9 cellular contexts compared by ENCODE assay signal in genomic region chr1:61078611-61079010, GRCh38. TPM values are rescaled to one million over a fixed set of nuclear protein-coding genes. Genes with fewer than 3 reads are reported as not detected.
DNase-seq lines count a peak whose midpoint lies in the region; ATAC-seq and TF ChIP-seq lines count a peak whose summit lies in the region.
"Had no signal": no experiment of that assay in that cellular context is flagged by ENCODE, and none has a peak within 500 bp of the region (broad histone marks: within the 10 kb centered on the region; RNA-seq: fewer than 3 reads in every experiment).

No MANE protein-coding gene starts in this region.

- no peaks in the 10 kb centered on the region for H3K27me3 ChIP-seq in CD8-positive, alpha-beta memory T cell (ENCODE audit: insufficient read depth, low read length, poor library complexity, severe bottlenecking)
- no peaks in the 10 kb centered on the region for H3K27me3 ChIP-seq in parathyroid adenoma (ENCODE audit: control insufficient read depth, insufficient read depth, low read length)

- peaks cover 44 to 50% (median 49%) of the 10 kb centered on the region in 3 donors for H3K4me1 Mint-ChIP-seq in CD8-positive, alpha-beta memory T cell

- H3K79me2 ChIP-seq in parathyroid adenoma = no peaks in the 10 kb centered on the region

- peak overlapping the region; percentile 89 to 98 (median 93) for H3K4me3 Mint-ChIP-seq in CD8-positive, alpha-beta memory T cell

- H3K36me3 Mint-ChIP-seq in CD8-positive, alpha-beta memory T cell = peaks cover 0 to 11% (median 0%) of the 10 kb centered on the region in 3 donors

- POLR2A ChIA-PET in CD8-positive, alpha-beta memory T cell (lab: Charles Lee) = interaction anchor here (0.5 to 3.0 kb wide), 6 partner anchors 10 to 1206 kb away, joined by 3 to 29 read pairs (median 5); no protein-coding TSS in a partner anchor

- peak overlapping the region; percentile 82 for H3K4me2 ChIP-seq in parathyroid adenoma (ENCODE audit: low read length)

- H2AFZ ChIP-seq in parathyroid adenoma = peak overlapping the region; percentile 50

- CTCF ChIA-PET in CD8-positive, alpha-beta memory T cell (lab: Charles Lee) = interaction anchor here (0.9 to 4.2 kb wide), 9 partner anchors 10 to 130 kb away, joined by 3 to 53 read pairs (median 6); no protein-coding TSS in a partner anchor

- no peak overlapping the region for H3K9ac ChIP-seq in parathyroid adenoma

- no peaks in the 10 kb centered on the region for H3K9me3 Mint-ChIP-seq in CD8-positive, alpha-beta memory T cell

- no peak for TF ChIP-seq CTCF in epithelial cell of esophagus (IDR thresholded peaks at IDR 0.05; ENCODE audit: insufficient read depth, low read depth, low read length, missing control alignments)
- no peak for TF ChIP-seq CTCF in parathyroid adenoma (IDR thresholded peaks at IDR 0.05)

- peak overlapping the region; percentile 83 for H3K27ac ChIP-seq in CD8-positive, alpha-beta memory T cell (ENCODE audit: low read depth, low read length)
- peak overlapping the region; percentile 87 for H3K27ac ChIP-seq in parathyroid adenoma

- H3K4me3 ChIP-seq in CD8-positive, alpha-beta memory T cell (ENCODE audit: low read length) = peak overlapping the region; percentile 61
- H3K4me3 ChIP-seq in epithelial cell of esophagus (ENCODE audit: low read length) (peak overlapping the region; percentile 74), parathyroid adenoma (ENCODE audit: low read depth, low read length) (peak overlapping the region; percentile 79)
- H3K4me3 ChIP-seq: GM12878 had no signal

- H3K4me1 ChIP-seq in CD8-positive, alpha-beta memory T cell (ENCODE audit: insufficient read depth, low read length) = peaks cover 43% of the 10 kb centered on the region
- H3K4me1 ChIP-seq in parathyroid adenoma = peaks cover 26% of the 10 kb centered on the region

- no peaks in the 10 kb centered on the region for H3K9me3 ChIP-seq in CD8-positive, alpha-beta memory T cell (ENCODE audit: low read length)
- no peaks in the 10 kb centered on the region for H3K9me3 ChIP-seq in parathyroid adenoma (ENCODE audit: control insufficient read depth, low read length)

- ATAC-seq in GM18868 (IDR thresholded peaks at IDR 0.05; ENCODE audit: unreplicated experiment) (no peak), GM21825 (IDR thresholded peaks at IDR 0.05; ENCODE audit: unreplicated experiment) (no peak)

- no peaks in the 10 kb centered on the region for H3K36me3 ChIP-seq in CD8-positive, alpha-beta memory T cell (ENCODE audit: insufficient read depth, low read length)
- no peaks in the 10 kb centered on the region for H3K36me3 ChIP-seq in parathyroid adenoma (ENCODE audit: control insufficient read depth, insufficient read depth, low read length)

- H3K27me3 Mint-ChIP-seq in CD8-positive, alpha-beta memory T cell = peaks cover 0 to 5% of the 10 kb centered on the region in 2 donors

- DNase-seq in CD8-positive, alpha-beta memory T cell = no peak
- DNase-seq in RPMI8226 (peak; percentile 65), epithelial cell of esophagus (ENCODE audit: low read depth) (no peak), Kasumi-1 (lab: John Stamatoyannopoulos, UW) (no peak), NCI-H1436 (lab: John Stamatoyannopoulos, UW) (no peak)

- H3K27ac Mint-ChIP-seq in CD8-positive, alpha-beta memory T cell = peak overlapping the region; percentile 61 to 98 (median 94)

RNA-seq across cellular contexts. Expression of gene NFIA, which starts 3.8 kb away (rescaled TPM):
- 1 to 10 TPM; 6.1 to 7.0 TPM for total RNA-seq in CD8-positive, alpha-beta memory T cell
- 9.9 TPM for polyA plus RNA-seq in CD8-positive, alpha-beta memory T cell
